In genomic region chr1:4634793-4635406, GRCh38 we compare ENCODE assay signal across 16 cellular contexts. TPM values are rescaled to one million over a fixed set of nuclear protein-coding genes. Genes with fewer than 3 reads are reported as not detected.
A peak's percentile ranks its signal among the peaks of the same experiment; 100 is the strongest.
DNase-seq lines count a peak whose midpoint lies in the region; ATAC-seq and TF ChIP-seq lines count a peak whose summit lies in the region.
"Had no signal": no experiment of that assay in that cellular context is flagged by ENCODE, and none has a peak within 500 bp of the region (broad histone marks: within the 10 kb centered on the region; RNA-seq: fewer than 3 reads in every experiment).

No MANE protein-coding gene starts in this region.

- no peaks in the 10 kb centered on the region for H3K79me1 ChIP-seq in H9 (ENCODE audit: insufficient read depth, low read depth, low read length, poor library complexity, severe bottlenecking)

- peak; percentile 5 for DNase-seq in CD14-positive monocyte (ENCODE audit: low spot score)
- no peak for DNase-seq in H9
- DNase-seq in upper lobe of right lung: peak; percentile 28
- DNase-seq in DMS53 (lab: John Stamatoyannopoulos, UW): no peak
- no peak for DNase-seq in glutamatergic neuron
- no peak for DNase-seq in amniotic stem cell (lab: John Stamatoyannopoulos, UW)
- DNase-seq: BE2C; CD4-positive, CD25-positive, alpha-beta regulatory T cell; GOT3; KBM-7 had no signal

- H2BK12ac ChIP-seq in H9 (ENCODE audit: insufficient read length, low read depth, low read length): no peak overlapping the region

- H3T11ph ChIP-seq in H9 (ENCODE audit: low read length): no peak overlapping the region

- no peaks in the 10 kb centered on the region for H3K4me1 ChIP-seq in H9 (ENCODE audit: insufficient read depth, low read length)
- H3K4me1 ChIP-seq in mesodermal cell (ENCODE audit: control insufficient read depth, insufficient read depth, low read length, poor library complexity, severe bottlenecking): peaks cover 4% of the 10 kb centered on the region
- no peaks in the 10 kb centered on the region for H3K4me1 ChIP-seq in upper lobe of right lung
- H3K4me1 ChIP-seq: A549, BE2C had no signal

- H2BK5ac ChIP-seq in H9 (ENCODE audit: insufficient read length, low read length): no peak overlapping the region

- H3K9me3 Mint-ChIP-seq in CD14-positive monocyte (peaks cover 0 to 5% (median 2%) of the 10 kb centered on the region in 7 donors), H9 (peaks cover 1 to 6% of the 10 kb centered on the region in 2 experiments; a peak in 2 of 5 replicates), glutamatergic neuron (ENCODE audit: unreplicated experiment) (peaks cover 15% of the 10 kb centered on the region)
- H3K9me3 Mint-ChIP-seq: CD4-positive, CD25-positive, alpha-beta regulatory T cell had no signal

- WGBS in H9 (ENCODE audit: extremely low coverage, insufficient read length, low lambda C conversion rate): no CpG with 5 or more reads among the region's 12 CpGs
- WGBS in mesodermal cell (ENCODE audit: insufficient coverage in 2 of 2), 2 experiments: 80 to 82% methylated on average over 11 of the region's 12 CpGs

- peak overlapping the region; percentile 45; the same call in 1 of the 2 replicates for H2BK15ac ChIP-seq in H9 (ENCODE audit: low read depth, low read length)

- H3K27me3 Mint-ChIP-seq in CD14-positive monocyte (ENCODE audit: low read depth in 3 of 3) (peaks cover 7 to 17% (median 12%) of the 10 kb centered on the region in 3 donors), H9 (ENCODE audit: low read depth) (peaks cover 11% of the 10 kb centered on the region), glutamatergic neuron (ENCODE audit: unreplicated experiment) (peaks cover 7% of the 10 kb centered on the region)
- H3K27me3 Mint-ChIP-seq: CD4-positive, CD25-positive, alpha-beta regulatory T cell had no signal

- H2AFZ ChIP-seq in H9 (ENCODE audit: low read length): no peak overlapping the region

- no peak overlapping the region for H3K14ac ChIP-seq in H9 (ENCODE audit: insufficient read depth, low read length)

- H3K56ac ChIP-seq in H9 (ENCODE audit: insufficient read length, low read depth, low read length): no peak overlapping the region

- no peak overlapping the region for H2BK120ac ChIP-seq in H9 (ENCODE audit: low read depth, low read length, poor library complexity, severe bottlenecking)

- H4K20me1 ChIP-seq in H9 (ENCODE audit: control insufficient read depth, insufficient read depth, insufficient read length): no peaks in the 10 kb centered on the region

- H3K9me3 ChIP-seq in H9 (ENCODE audit: control insufficient read depth, low read depth, low read length) (no peaks in the 10 kb centered on the region), mesodermal cell (ENCODE audit: control insufficient read depth, low read length) (no peaks in the 10 kb centered on the region), upper lobe of right lung (no peaks in the 10 kb centered on the region)
- H3K9me3 ChIP-seq: A549, BE2C had no signal

- H2AK5ac ChIP-seq in H9 (ENCODE audit: insufficient read length, low read length): no peak overlapping the region

- H3K36me3 ChIP-seq in mesodermal cell (ENCODE audit: control insufficient read depth, insufficient read depth, low read length) (no peaks in the 10 kb centered on the region), upper lobe of right lung (no peaks in the 10 kb centered on the region)
- H3K36me3 ChIP-seq: BE2C had no signal

- H4K5ac ChIP-seq in H9 (ENCODE audit: insufficient read length, low read depth, low read length): no peak overlapping the region

- H3K27me3 ChIP-seq in H9 (ENCODE audit: insufficient read depth, low read length) (no peaks in the 10 kb centered on the region), upper lobe of right lung (peaks cover 7% of the 10 kb centered on the region)
- H3K27me3 ChIP-seq: BE2C had no signal

- H3K4me3 ChIP-seq in mesodermal cell (ENCODE audit: extremely low read depth, insufficient read depth, low read length, poor library complexity, severe bottlenecking) (no peak overlapping the region), upper lobe of right lung (no peak overlapping the region)
- H3K4me3 ChIP-seq: A549, GM12878 had no signal

- H3K4me1 Mint-ChIP-seq in CD14-positive monocyte (peaks cover 9% of the 10 kb centered on the region), H9 (peaks cover 22 to 26% of the 10 kb centered on the region in 2 experiments), glutamatergic neuron (ENCODE audit: low read depth, unreplicated experiment) (no peaks in the 10 kb centered on the region)
- H3K4me1 Mint-ChIP-seq: CD4-positive, CD25-positive, alpha-beta regulatory T cell had no signal

- no peak overlapping the region for H3K4me2 ChIP-seq in H9 (ENCODE audit: insufficient read depth, insufficient read length, low read length)
- H3K4me2 ChIP-seq: A549 had no signal

- TF ChIP-seq CTCF in CD14-positive monocyte (IDR thresholded peaks at IDR 0.05) (no peak), H9 (conservative IDR thresholded peaks at IDR 0.05) (no peak), upper lobe of right lung (IDR thresholded peaks at IDR 0.05) (no peak), glutamatergic neuron (IDR thresholded peaks at IDR 0.05; ENCODE audit: partially characterized antibody, unreplicated experiment) (no peak)

- no peak for ATAC-seq in upper lobe of right lung
- ATAC-seq: A549, GM12878, HCT116 had no signal

- H3K36me3 Mint-ChIP-seq in CD14-positive monocyte: no peaks in the 10 kb centered on the region
- H3K36me3 Mint-ChIP-seq in H9 (ENCODE audit: insufficient read depth in 1 of 3, low read depth in 3 of 3): no peaks in the 10 kb centered on the region; a peak in 2 of 7 replicates
- peaks cover 11% of the 10 kb centered on the region for H3K36me3 Mint-ChIP-seq in glutamatergic neuron (ENCODE audit: unreplicated experiment)
- H3K36me3 Mint-ChIP-seq: CD4-positive, CD25-positive, alpha-beta regulatory T cell had no signal

- H3K27ac ChIP-seq in H9 (ENCODE audit: insufficient read length, low read depth, low read length) (no peak overlapping the region), mesodermal cell (ENCODE audit: low read depth, low read length, severe bottlenecking) (peak overlapping the region; percentile 23), upper lobe of right lung (no peak overlapping the region)
- H3K27ac ChIP-seq: A549, HL-60 had no signal

- H3K4ac ChIP-seq in H9 (ENCODE audit: low read depth, low read length): no peak overlapping the region

- no peak overlapping the region for H3K9ac ChIP-seq in H9 (ENCODE audit: extremely low read depth, insufficient read length, low read length)

- H4K91ac ChIP-seq in H9 (ENCODE audit: insufficient read length, low read depth, low read length): no peak overlapping the region

- H3K79me2 ChIP-seq in H9 (ENCODE audit: insufficient read depth, low read length): no peaks in the 10 kb centered on the region

- H3K23ac ChIP-seq in H9 (ENCODE audit: insufficient read length, low read depth, low read length): no peak overlapping the region

- H3K18ac ChIP-seq in H9 (ENCODE audit: insufficient read length, low read depth, low read length): no peak overlapping the region

- no peak overlapping the region for H3K27ac Mint-ChIP-seq in CD14-positive monocyte
- no peak overlapping the region for H3K27ac Mint-ChIP-seq in H9
- H3K27ac Mint-ChIP-seq in glutamatergic neuron (ENCODE audit: unreplicated experiment): no peak overlapping the region
- H3K27ac Mint-ChIP-seq: CD4-positive, CD25-positive, alpha-beta regulatory T cell had no signal

- no peak overlapping the region for H4K8ac ChIP-seq in H9 (replicated peaks; ENCODE audit: insufficient read length, low read depth, low read length)

- intact Hi-C loops in CD14-positive monocyte (cut with micrococcal nuclease): no loop called here
- intact Hi-C loops in upper lobe of right lung (cut with DNase I): no loop called here

- no peak overlapping the region for H2BK20ac ChIP-seq in H9 (ENCODE audit: low read depth, low read length, poor library complexity, severe bottlenecking)

- H3K23me2 ChIP-seq in H9 (ENCODE audit: insufficient read length, low read depth, low read length, poor library complexity, severe bottlenecking): no peaks in the 10 kb centered on the region

- H3K4me3 Mint-ChIP-seq in CD14-positive monocyte: no peak overlapping the region
- H3K4me3 Mint-ChIP-seq in H9: no peak overlapping the region
- H3K4me3 Mint-ChIP-seq in glutamatergic neuron (ENCODE audit: unreplicated experiment): no peak overlapping the region
- H3K4me3 Mint-ChIP-seq: CD4-positive, CD25-positive, alpha-beta regulatory T cell had no signal

RNA-seq across cellular contexts. Expression of gene AJAP1, which starts 19.5 kb away (rescaled TPM):
- not detected for polyA plus RNA-seq in CD14-positive monocyte
- total RNA-seq in H9 (2021) (6.6 and 8.6 TPM in 2 replicates), upper lobe of right lung (0.52 TPM), glutamatergic neuron (ENCODE audit: unreplicated experiment) (3.5 TPM)
- 1.00 TPM for polyA plus RNA-seq in mesodermal cell (2013, experiment 1 of 2)
- 1.4 TPM for polyA plus RNA-seq in mesodermal cell (2013, experiment 2 of 2)
- total RNA-seq: GM12878 had no signal
- polyA plus RNA-seq: A549, AG04450, GM12878 had no signal

Comparison
In these comparisons a context has a peak if more than half of its experiments do, and no peak if none do; other contexts are left out.
1. DNase-seq: peak in CD14-positive monocyte (single experiment) and upper lobe of right lung (single experiment); none in H9 (single experiment), DMS53 (single experiment), glutamatergic neuron (single experiment) and amniotic stem cell (single experiment).